15 cellular contexts compared by ENCODE assay signal in genomic region chr17:21076242-21076641, GRCh38.
"Had no signal": no experiment of that assay in that cellular context is flagged by ENCODE, and none has a peak within 500 bp of the region (broad histone marks: within the 10 kb centered on the region; RNA-seq: fewer than 3 reads in every experiment).

No MANE protein-coding gene starts in this region.

- H3K9me3 ChIP-seq: ascending aorta, right lobe of liver, SJSA1 had no signal

- H3K27ac ChIP-seq: ascending aorta, right lobe of liver, SJSA1 had no signal

- H3K4me3 ChIP-seq: ascending aorta, coronary artery, right lobe of liver, SJSA1 had no signal

- DNase-seq: activated CD4-positive, alpha-beta T cell treated with anti-CD3 and anti-CD28 coated beads for 48 hours; activated CD8-positive, alpha-beta memory T cell treated with anti-CD3 and anti-CD28 coated beads, Interleukin-2, amount 50 U/mL, for 48 hours; activated CD8-positive, alpha-beta T cell treated with anti-CD3 and anti-CD28 coated beads, Interleukin-2, amount 10 ng/mL, durations not matched to agents 7 days and 5 days; activated naive CD8-positive, alpha-beta T cell treated with anti-CD3 and anti-CD28 coated beads, Interleukin-2, amount 10 ng/mL, durations not matched to agents 7 days and 5 days; effector CD8-positive, alpha-beta T cell; left ventricle myocardium superior; natural killer cell; right lobe of liver; stimulated activated CD4-positive, alpha-beta T cell treated with anti-CD3 and anti-CD28 coated beads, Interleukin-2, amount 100 ng/mL, for 48 hours; stimulated activated naive CD8-positive, alpha-beta T cell treated with anti-CD3 and anti-CD28 coated beads, Interleukin-15, Interleukin-2, amounts not matched to agents 100 U/mL and 50 U/mL, for 24 hours; T-cell had no signal

- H3K36me3 ChIP-seq: ascending aorta, right lobe of liver, SJSA1 had no signal

- ATAC-seq: activated CD8-positive, alpha-beta T cell treated with anti-CD3 and anti-CD28 coated beads, Interleukin-2, amount 10 ng/mL, durations not matched to agents 7 days and 5 days; natural killer cell; right lobe of liver; stimulated activated naive CD8-positive, alpha-beta T cell treated with anti-CD3 and anti-CD28 coated beads, Interleukin-15, Interleukin-2, amounts not matched to agents 100 U/mL and 50 U/mL, for 24 hours; T-cell; WTC11 had no signal

- H3K27me3 ChIP-seq: ascending aorta, right lobe of liver, SJSA1 had no signal

- H3K4me1 ChIP-seq: ascending aorta, right lobe of liver, SJSA1 had no signal
